15 cellular contexts compared by ENCODE assay signal in the genomic region with DNA sequence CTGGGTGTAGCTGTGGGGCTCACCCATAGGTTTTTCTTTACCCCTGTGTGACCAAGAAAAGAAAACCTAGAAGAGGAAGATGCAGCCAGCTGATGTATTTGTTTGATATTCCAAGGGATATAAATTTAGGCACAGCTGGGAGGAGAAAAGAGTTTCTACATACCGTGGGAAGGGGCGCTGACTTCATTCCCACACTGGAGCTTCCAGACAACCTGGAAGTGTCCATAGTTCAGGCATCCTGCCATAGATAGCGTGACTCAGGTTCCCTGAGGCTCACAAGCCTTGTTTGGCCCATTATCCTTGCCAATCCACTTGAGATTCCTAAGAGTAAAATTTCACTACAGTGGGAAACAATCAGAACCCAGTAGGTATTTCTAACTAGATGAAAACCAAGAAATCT.
DNase-seq lines count a peak whose midpoint lies in the region; ATAC-seq and TF ChIP-seq lines count a peak whose summit lies in the region.
"Had no signal": no experiment of that assay in that cellular context is flagged by ENCODE, and none has a peak within 500 bp of the region (broad histone marks: within the 10 kb centered on the region; RNA-seq: fewer than 3 reads in every experiment).

No MANE protein-coding gene starts in this region.

- intact Hi-C loops in activated T-helper 1 cell treated with anti-CD3 and anti-CD28 coated beads, Interleukin-12 subunit alpha, Interleukin-12 subunit beta, Interleukin-2, Interleukin-4 antibody, amounts not matched to agents 30 ng/mL and 10 ng/mL and 1 ng/mL, durations not matched to agents 14 hours and 24 hours and 36 hours (cut with micrococcal nuclease): no loop called here
- intact Hi-C loops in activated CD4-positive, alpha-beta T cell treated with anti-CD3 and anti-CD28 coated beads, Interleukin-2, amount 10 ng/mL, durations not matched to agents 24 days and 14 days (cut with micrococcal nuclease): no loop called here

- H3K4me3 ChIP-seq in AG09309 (ENCODE audit: control insufficient read depth, low read depth, low read length) (no peak overlapping the region), MG63 (no peak overlapping the region)

- no peaks in the 10 kb centered on the region for H3K9me3 Mint-ChIP-seq in nephron
- no peaks in the 10 kb centered on the region for H3K9me3 Mint-ChIP-seq in activated T-helper 1 cell treated with anti-CD3 and anti-CD28 coated beads, Interleukin-12 subunit alpha, Interleukin-12 subunit beta, Interleukin-2, Interleukin-4 antibody, amounts not matched to agents 30 ng/mL and 10 ng/mL and 1 ng/mL, durations not matched to agents 14 hours and 24 hours and 36 hours
- H3K9me3 Mint-ChIP-seq in stimulated activated naive B cell treated with anti-CD40 and anti-IgM and Interleukin-4, amounts not matched to agents 10 μg/mL and 1 μg/mL and 100 μg/mL, for 72 hours: no peaks in the 10 kb centered on the region
- no peaks in the 10 kb centered on the region for H3K9me3 Mint-ChIP-seq in activated CD4-positive, alpha-beta T cell treated with anti-CD3 and anti-CD28 coated beads, Interleukin-2, amount 10 ng/mL, durations not matched to agents 24 days and 14 days
- H3K9me3 Mint-ChIP-seq: activated T-cell treated with anti-CD3 and anti-CD28 coated beads, Interleukin-2, amount 50 U/mL, for 72 hours had no signal

- H3K9me3 ChIP-seq in MG63: no peaks in the 10 kb centered on the region

- ATAC-seq in esophagus mucosa (peak; percentile 33), HG02571 (IDR thresholded peaks at IDR 0.05; ENCODE audit: unreplicated experiment) (no peak)
- no peak for ATAC-seq in stimulated activated naive B cell treated with anti-CD40 and anti-IgM and Interleukin-4, amounts not matched to agents 10 μg/mL and 1 μg/mL and 100 μg/mL, for 72 hours (replicated peaks)
- ATAC-seq: activated CD4-positive, CD25-positive, alpha-beta regulatory T cell treated with anti-CD3 and anti-CD28 coated beads, Interleukin-2, amount 50 U/mL, for 24 hours; activated T-cell treated with anti-CD3 and anti-CD28 coated beads, Interleukin-2, amount 50 U/mL, for 72 hours had no signal

- H3K36me3 ChIP-seq in MG63: no peaks in the 10 kb centered on the region

- no peak overlapping the region for H3K4me3 Mint-ChIP-seq in nephron
- H3K4me3 Mint-ChIP-seq in activated T-helper 1 cell treated with anti-CD3 and anti-CD28 coated beads, Interleukin-12 subunit alpha, Interleukin-12 subunit beta, Interleukin-2, Interleukin-4 antibody, amounts not matched to agents 30 ng/mL and 10 ng/mL and 1 ng/mL, durations not matched to agents 14 hours and 24 hours and 36 hours: no peak overlapping the region
- no peak overlapping the region for H3K4me3 Mint-ChIP-seq in stimulated activated naive B cell treated with anti-CD40 and anti-IgM and Interleukin-4, amounts not matched to agents 10 μg/mL and 1 μg/mL and 100 μg/mL, for 72 hours
- no peak overlapping the region for H3K4me3 Mint-ChIP-seq in activated CD4-positive, alpha-beta T cell treated with anti-CD3 and anti-CD28 coated beads, Interleukin-2, amount 10 ng/mL, durations not matched to agents 24 days and 14 days
- H3K4me3 Mint-ChIP-seq: activated T-cell treated with anti-CD3 and anti-CD28 coated beads, Interleukin-2, amount 50 U/mL, for 72 hours had no signal

- TF ChIP-seq CTCF in AG09309 (IDR thresholded peaks at IDR 0.05; ENCODE audit: control insufficient read depth, insufficient read depth, low read depth, low read length, missing control alignments) (no peak), nephron (IDR thresholded peaks at IDR 0.05; ENCODE audit: unreplicated experiment in 3 of 3) (no peak)

- H3K27me3 Mint-ChIP-seq in nephron (ENCODE audit: low read depth): no peaks in the 10 kb centered on the region
- H3K27me3 Mint-ChIP-seq in activated T-helper 1 cell treated with anti-CD3 and anti-CD28 coated beads, Interleukin-12 subunit alpha, Interleukin-12 subunit beta, Interleukin-2, Interleukin-4 antibody, amounts not matched to agents 30 ng/mL and 10 ng/mL and 1 ng/mL, durations not matched to agents 14 hours and 24 hours and 36 hours (ENCODE audit: insufficient read depth): peaks cover 5% of the 10 kb centered on the region
- H3K27me3 Mint-ChIP-seq in stimulated activated naive B cell treated with anti-CD40 and anti-IgM and Interleukin-4, amounts not matched to agents 10 μg/mL and 1 μg/mL and 100 μg/mL, for 72 hours: no peaks in the 10 kb centered on the region
- peaks cover 2% of the 10 kb centered on the region for H3K27me3 Mint-ChIP-seq in activated CD4-positive, alpha-beta T cell treated with anti-CD3 and anti-CD28 coated beads, Interleukin-2, amount 10 ng/mL, durations not matched to agents 24 days and 14 days

- peaks cover 53% of the 10 kb centered on the region for H3K4me1 Mint-ChIP-seq in nephron
- H3K4me1 Mint-ChIP-seq in activated T-helper 1 cell treated with anti-CD3 and anti-CD28 coated beads, Interleukin-12 subunit alpha, Interleukin-12 subunit beta, Interleukin-2, Interleukin-4 antibody, amounts not matched to agents 30 ng/mL and 10 ng/mL and 1 ng/mL, durations not matched to agents 14 hours and 24 hours and 36 hours (ENCODE audit: low read depth): no peaks in the 10 kb centered on the region
- H3K4me1 Mint-ChIP-seq in stimulated activated naive B cell treated with anti-CD40 and anti-IgM and Interleukin-4, amounts not matched to agents 10 μg/mL and 1 μg/mL and 100 μg/mL, for 72 hours: no peaks in the 10 kb centered on the region
- no peaks in the 10 kb centered on the region for H3K4me1 Mint-ChIP-seq in activated CD4-positive, alpha-beta T cell treated with anti-CD3 and anti-CD28 coated beads, Interleukin-2, amount 10 ng/mL, durations not matched to agents 24 days and 14 days

- no peaks in the 10 kb centered on the region for H3K27me3 ChIP-seq in MG63

- H3K27ac Mint-ChIP-seq in nephron: peak overlapping the region in 2 of 3 experiments; percentile 63 to 70
- no peak overlapping the region for H3K27ac Mint-ChIP-seq in activated T-helper 1 cell treated with anti-CD3 and anti-CD28 coated beads, Interleukin-12 subunit alpha, Interleukin-12 subunit beta, Interleukin-2, Interleukin-4 antibody, amounts not matched to agents 30 ng/mL and 10 ng/mL and 1 ng/mL, durations not matched to agents 14 hours and 24 hours and 36 hours
- no peak overlapping the region for H3K27ac Mint-ChIP-seq in stimulated activated naive B cell treated with anti-CD40 and anti-IgM and Interleukin-4, amounts not matched to agents 10 μg/mL and 1 μg/mL and 100 μg/mL, for 72 hours
- no peak overlapping the region for H3K27ac Mint-ChIP-seq in activated CD4-positive, alpha-beta T cell treated with anti-CD3 and anti-CD28 coated beads, Interleukin-2, amount 10 ng/mL, durations not matched to agents 24 days and 14 days
- H3K27ac Mint-ChIP-seq: activated T-cell treated with anti-CD3 and anti-CD28 coated beads, Interleukin-2, amount 50 U/mL, for 72 hours had no signal

- peak; percentile 81 for DNase-seq in AG09309 (ENCODE audit: low read depth)
- peak; percentile 86 for DNase-seq in MG63
- no peak for DNase-seq in activated T-helper 1 cell treated with anti-CD3 and anti-CD28 coated beads, Interleukin-12 subunit alpha, Interleukin-12 subunit beta, Interleukin-2, Interleukin-4 antibody, amounts not matched to agents 30 ng/mL and 10 ng/mL and 1 ng/mL, durations not matched to agents 14 hours and 24 hours and 36 hours (ENCODE audit: low spot score)
- no peak for DNase-seq in stimulated activated naive B cell treated with anti-CD40 and anti-IgM and Interleukin-4, amounts not matched to agents 10 μg/mL and 1 μg/mL and 100 μg/mL, for 72 hours
- no peak for DNase-seq in activated CD4-positive, alpha-beta T cell treated with anti-CD3 and anti-CD28 coated beads, Interleukin-2, amount 10 ng/mL, durations not matched to agents 24 days and 14 days
- DNase-seq: activated T-cell treated with anti-CD3 and anti-CD28 coated beads, Interleukin-2, amount 50 U/mL, for 72 hours; C1 segment of cervical spinal cord; H7; posterior cingulate gyrus; stimulated activated CD4-positive, alpha-beta T cell treated with anti-CD3 and anti-CD28 coated beads, Interleukin-1b, Interleukin-23, amount 100 ng/mL, for 48 hours; SW 1271 had no signal

- no peaks in the 10 kb centered on the region for H3K36me3 Mint-ChIP-seq in nephron (ENCODE audit: low read depth)
- H3K36me3 Mint-ChIP-seq in activated T-helper 1 cell treated with anti-CD3 and anti-CD28 coated beads, Interleukin-12 subunit alpha, Interleukin-12 subunit beta, Interleukin-2, Interleukin-4 antibody, amounts not matched to agents 30 ng/mL and 10 ng/mL and 1 ng/mL, durations not matched to agents 14 hours and 24 hours and 36 hours (ENCODE audit: low read depth): no peaks in the 10 kb centered on the region
- H3K36me3 Mint-ChIP-seq in stimulated activated naive B cell treated with anti-CD40 and anti-IgM and Interleukin-4, amounts not matched to agents 10 μg/mL and 1 μg/mL and 100 μg/mL, for 72 hours: no peaks in the 10 kb centered on the region
- H3K36me3 Mint-ChIP-seq in activated CD4-positive, alpha-beta T cell treated with anti-CD3 and anti-CD28 coated beads, Interleukin-2, amount 10 ng/mL, durations not matched to agents 24 days and 14 days (ENCODE audit: low read depth): no peaks in the 10 kb centered on the region

Comparison
In these comparisons a context has a peak if more than half of its experiments do, and no peak if none do; other contexts are left out.
1. DNase-seq: peak in AG09309 (single experiment) and MG63 (single experiment); none in activated T-helper 1 cell treated with anti-CD3 and anti-CD28 coated beads, Interleukin-12 subunit alpha, Interleukin-12 subunit beta, Interleukin-2, Interleukin-4 antibody, amounts not matched to agents 30 ng/mL and 10 ng/mL and 1 ng/mL, durations not matched to agents 14 hours and 24 hours and 36 hours (single experiment), stimulated activated naive B cell treated with anti-CD40 and anti-IgM and Interleukin-4, amounts not matched to agents 10 μg/mL and 1 μg/mL and 100 μg/mL, for 72 hours (single experiment) and activated CD4-positive, alpha-beta T cell treated with anti-CD3 and anti-CD28 coated beads, Interleukin-2, amount 10 ng/mL, durations not matched to agents 24 days and 14 days (single experiment).
2. H3K27ac Mint-ChIP-seq: peak in nephron (2 of 3); none in activated T-helper 1 cell treated with anti-CD3 and anti-CD28 coated beads, Interleukin-12 subunit alpha, Interleukin-12 subunit beta, Interleukin-2, Interleukin-4 antibody, amounts not matched to agents 30 ng/mL and 10 ng/mL and 1 ng/mL, durations not matched to agents 14 hours and 24 hours and 36 hours (single experiment), stimulated activated naive B cell treated with anti-CD40 and anti-IgM and Interleukin-4, amounts not matched to agents 10 μg/mL and 1 μg/mL and 100 μg/mL, for 72 hours (single experiment) and activated CD4-positive, alpha-beta T cell treated with anti-CD3 and anti-CD28 coated beads, Interleukin-2, amount 10 ng/mL, durations not matched to agents 24 days and 14 days (single experiment).